ENCODE assay signal across 11 cellular contexts in the genomic region with DNA sequence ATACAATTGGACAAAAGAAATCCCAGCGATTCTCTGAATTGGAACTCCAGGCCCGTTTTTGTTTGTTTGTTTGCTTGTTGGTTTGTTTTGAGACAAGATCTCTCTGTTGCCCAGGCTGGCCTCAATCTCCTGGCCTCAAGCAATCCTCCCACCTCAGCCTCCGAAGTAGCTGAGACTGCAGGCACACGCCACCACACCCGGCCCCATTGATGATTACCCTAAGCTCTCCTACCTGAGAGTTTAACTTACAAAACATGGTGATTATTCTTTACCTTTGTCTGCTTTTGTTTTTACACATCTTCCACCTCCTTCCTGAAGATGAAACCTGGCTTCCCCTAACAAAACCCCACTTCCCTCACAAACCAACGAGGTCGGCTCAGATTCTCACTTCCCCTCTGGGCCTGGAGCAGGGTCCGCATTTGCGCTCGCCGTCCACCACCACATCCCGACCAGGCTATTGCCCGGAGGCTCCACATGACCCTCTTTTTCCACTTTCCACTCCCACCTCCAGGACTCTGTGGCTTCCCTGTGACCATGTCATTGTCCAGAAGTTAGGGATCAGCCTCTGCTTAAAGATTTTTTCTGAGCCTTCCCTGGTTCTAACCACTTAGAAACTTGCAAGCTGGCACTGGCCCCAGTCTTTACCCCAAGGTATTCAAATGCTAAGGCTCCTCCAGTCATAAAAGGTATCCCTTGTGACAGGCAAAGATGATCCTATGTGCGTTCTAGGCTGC. TPM values are rescaled to one million over a fixed set of nuclear protein-coding genes. Genes with fewer than 3 reads are reported as not detected.
DNase-seq lines count a peak whose midpoint lies in the region; ATAC-seq and TF ChIP-seq lines count a peak whose summit lies in the region.
"Had no signal": no experiment of that assay in that cellular context is flagged by ENCODE, and none has a peak within 500 bp of the region (broad histone marks: within the 10 kb centered on the region; RNA-seq: fewer than 3 reads in every experiment).

No MANE protein-coding gene starts in this region.

- H3K4me1 ChIP-seq in hepatocyte (ENCODE audit: insufficient read depth) (no peaks in the 10 kb centered on the region), uterus (no peaks in the 10 kb centered on the region)

- H3K4me3 ChIP-seq in hepatocyte = no peak overlapping the region
- H3K4me3 ChIP-seq in uterus = no peak overlapping the region

- POLR2A ChIA-PET in activated naive CD8-positive, alpha-beta T cell treated with anti-CD3 and anti-CD28 coated beads, Interleukin-2, amount 10 ng/mL, durations not matched to agents 7 days and 5 days (lab: Charles Lee) = interaction anchor here (1.1 to 2.3 kb wide), 9 partner anchors 11 to 97 kb away, joined by 3 to 8 read pairs (median 4); no protein-coding TSS in a partner anchor

- H3K9me2 ChIP-seq in hepatocyte (replicated peaks; ENCODE audit: insufficient read depth) = no peaks in the 10 kb centered on the region

- no peak overlapping the region for H3K4me2 ChIP-seq in hepatocyte

- peaks cover 94% of the 10 kb centered on the region for H3K4me1 Mint-ChIP-seq in activated T-cell treated with anti-CD3 and anti-CD28 coated beads, Interleukin-2, amount 50 U/mL, for 72 hours (ENCODE audit: low read depth)
- H3K4me1 Mint-ChIP-seq in activated naive CD8-positive, alpha-beta T cell treated with anti-CD3 and anti-CD28 coated beads, Interleukin-2, amount 10 ng/mL, durations not matched to agents 7 days and 5 days = peaks cover 49% of the 10 kb centered on the region
- H3K4me1 Mint-ChIP-seq in stimulated activated naive CD8-positive, alpha-beta T cell treated with anti-CD3 and anti-CD28 coated beads, Interleukin-15, amount 100 ng/mL, for 72 hours = peaks cover 81% of the 10 kb centered on the region

- H4K20me1 ChIP-seq in hepatocyte (ENCODE audit: insufficient read depth, poor library complexity, severe bottlenecking) = no peaks in the 10 kb centered on the region

- H3K27ac ChIP-seq in hepatocyte = no peak overlapping the region
- no peak overlapping the region for H3K27ac ChIP-seq in uterus

- H3K36me3 ChIP-seq in hepatocyte (replicated peaks; ENCODE audit: insufficient read depth, low read depth) (no peaks in the 10 kb centered on the region), uterus (no peaks in the 10 kb centered on the region)

- intact Hi-C loops in uterus (cut with DNase I; ENCODE audit: low total_unique reads) = no loop called here

- no peak for TF ChIP-seq POLR2A in uterus (IDR thresholded peaks at IDR 0.05)

- H3K9me3 ChIP-seq in hepatocyte (ENCODE audit: low read depth) (no peaks in the 10 kb centered on the region), uterus (no peaks in the 10 kb centered on the region)

- WGBS in hepatocyte (ENCODE audit: low lambda C conversion rate, missing lambda C conversion rate) = 86% methylated on average over 14 of the region's 14 CpGs

- TF ChIP-seq CTCF in hepatocyte (IDR thresholded peaks at IDR 0.05; ENCODE audit: poor library complexity) = no peak
- TF ChIP-seq CTCF in uterus (IDR thresholded peaks at IDR 0.05) = no peak

- H3K27ac Mint-ChIP-seq in activated T-cell treated with anti-CD3 and anti-CD28 coated beads, Interleukin-2, amount 50 U/mL, for 72 hours = peak overlapping the region; percentile 59
- H3K27ac Mint-ChIP-seq in activated naive CD8-positive, alpha-beta T cell treated with anti-CD3 and anti-CD28 coated beads, Interleukin-2, amount 10 ng/mL, durations not matched to agents 7 days and 5 days = peak overlapping the region; percentile 79
- H3K27ac Mint-ChIP-seq in stimulated activated naive CD8-positive, alpha-beta T cell treated with anti-CD3 and anti-CD28 coated beads, Interleukin-15, amount 100 ng/mL, for 72 hours = peak overlapping the region; percentile 35 to 93

- no peaks in the 10 kb centered on the region for H3K27me3 ChIP-seq in hepatocyte
- H3K27me3 ChIP-seq in uterus = no peaks in the 10 kb centered on the region

- peaks cover 3 to 10% of the 10 kb centered on the region in 2 donors for H3K36me3 Mint-ChIP-seq in activated T-cell treated with anti-CD3 and anti-CD28 coated beads, Interleukin-2, amount 50 U/mL, for 72 hours (ENCODE audit: insufficient read depth in 2 of 2)
- H3K36me3 Mint-ChIP-seq in activated naive CD8-positive, alpha-beta T cell treated with anti-CD3 and anti-CD28 coated beads, Interleukin-2, amount 10 ng/mL, durations not matched to agents 7 days and 5 days = peaks cover 18% of the 10 kb centered on the region

- no peaks in the 10 kb centered on the region for H3K9me3 Mint-ChIP-seq in activated T-cell treated with anti-CD3 and anti-CD28 coated beads, Interleukin-2, amount 50 U/mL, for 72 hours
- no peaks in the 10 kb centered on the region for H3K9me3 Mint-ChIP-seq in activated naive CD8-positive, alpha-beta T cell treated with anti-CD3 and anti-CD28 coated beads, Interleukin-2, amount 10 ng/mL, durations not matched to agents 7 days and 5 days
- no peaks in the 10 kb centered on the region for H3K9me3 Mint-ChIP-seq in stimulated activated naive CD8-positive, alpha-beta T cell treated with anti-CD3 and anti-CD28 coated beads, Interleukin-15, amount 100 ng/mL, for 72 hours

- no peak overlapping the region for H2AFZ ChIP-seq in hepatocyte

- no peaks in the 10 kb centered on the region for H3K79me2 ChIP-seq in hepatocyte

- peak; percentile 14 to 28 for ATAC-seq in activated T-cell treated with anti-CD3 and anti-CD28 coated beads, Interleukin-2, amount 50 U/mL, for 72 hours (replicated peaks in 1 of 2)
- peak; percentile 40 for ATAC-seq in HG03432 (IDR thresholded peaks at IDR 0.05; ENCODE audit: unreplicated experiment)
- ATAC-seq in activated naive CD8-positive, alpha-beta T cell treated with anti-CD3 and anti-CD28 coated beads, Interleukin-2, amount 10 ng/mL, durations not matched to agents 7 days and 5 days (ENCODE audit: low read depth) = peak; percentile 31
- peak; percentile 75 for ATAC-seq in stimulated activated naive CD8-positive, alpha-beta T cell treated with anti-CD3 and anti-CD28 coated beads, Interleukin-15, amount 100 ng/mL, for 72 hours

- DNase-seq in activated T-cell treated with anti-CD3 and anti-CD28 coated beads, Interleukin-2, amount 50 U/mL, for 72 hours = no peak
- DNase-seq in activated T-cell treated with anti-CD3 and anti-CD28 coated beads, Interleukin-2, amount 50 U/mL, for 48 hours = no peak
- DNase-seq in activated naive CD8-positive, alpha-beta T cell treated with anti-CD3 and anti-CD28 coated beads, Interleukin-2, amount 10 ng/mL, durations not matched to agents 7 days and 5 days = no peak
- DNase-seq in stimulated activated naive CD8-positive, alpha-beta T cell treated with anti-CD3 and anti-CD28 coated beads, Interleukin-15, amount 100 ng/mL, for 72 hours = peak in 1 of 2 donors; percentile 58
- DNase-seq in stimulated activated CD4-positive, alpha-beta T cell treated with anti-CD3 and anti-CD28 coated beads, Interleukin-15, amount 100 ng/mL, for 24 hours = no peak
- DNase-seq in hepatocyte (ENCODE audit: low spot score) (no peak), uterus (no peak)
- DNase-seq: retina had no signal

- H3K4me3 Mint-ChIP-seq in activated T-cell treated with anti-CD3 and anti-CD28 coated beads, Interleukin-2, amount 50 U/mL, for 72 hours = peak overlapping the region; percentile 31 to 53
- peak overlapping the region; percentile 72 for H3K4me3 Mint-ChIP-seq in activated naive CD8-positive, alpha-beta T cell treated with anti-CD3 and anti-CD28 coated beads, Interleukin-2, amount 10 ng/mL, durations not matched to agents 7 days and 5 days
- H3K4me3 Mint-ChIP-seq in stimulated activated naive CD8-positive, alpha-beta T cell treated with anti-CD3 and anti-CD28 coated beads, Interleukin-15, amount 100 ng/mL, for 72 hours = peak overlapping the region; percentile 36 to 73

- H3K27me3 Mint-ChIP-seq in activated T-cell treated with anti-CD3 and anti-CD28 coated beads, Interleukin-2, amount 50 U/mL, for 72 hours (ENCODE audit: low read depth) = no peaks in the 10 kb centered on the region
- H3K27me3 Mint-ChIP-seq in activated naive CD8-positive, alpha-beta T cell treated with anti-CD3 and anti-CD28 coated beads, Interleukin-2, amount 10 ng/mL, durations not matched to agents 7 days and 5 days = no peaks in the 10 kb centered on the region
- no peaks in the 10 kb centered on the region for H3K27me3 Mint-ChIP-seq in stimulated activated naive CD8-positive, alpha-beta T cell treated with anti-CD3 and anti-CD28 coated beads, Interleukin-15, amount 100 ng/mL, for 72 hours

RNA-seq across cellular contexts. Expression of a gene that starts 14.8 kb away (rescaled TPM):
- 10 to 100 TPM; 83.5 to 88.8 TPM for total RNA-seq in activated T-cell treated with anti-CD3 and anti-CD28 coated beads, Interleukin-2, amount 50 U/mL, for 72 hours
- total RNA-seq in activated naive CD8-positive, alpha-beta T cell treated with anti-CD3 and anti-CD28 coated beads, Interleukin-2, amount 10 ng/mL, durations not matched to agents 7 days and 5 days = 10 to 100 TPM; 34.1 to 36.9 TPM
- total RNA-seq in hepatocyte = 0.16 and 0.17 TPM in 2 replicates
- polyA plus RNA-seq in hepatocyte = 0.04 TPM in 1 of 2 replicates, not detected in the other
- total RNA-seq in uterus = 1 to 10 TPM in 3 of 4 donors, under 1 TPM in 1; 0.26 to 2.0 (median 1.6) TPM
- total RNA-seq: M059J, RPMI7951 had no signal

Comparison
In these comparisons a context has a peak if more than half of its experiments do, and no peak if none do; other contexts are left out.
1. ATAC-seq: peak in every context shown above with its lines; median percentile 75 in stimulated activated naive CD8-positive, alpha-beta T cell treated with anti-CD3 and anti-CD28 coated beads, Interleukin-15, amount 100 ng/mL, for 72 hours; 40 in HG03432; 31 in activated naive CD8-positive, alpha-beta T cell treated with anti-CD3 and anti-CD28 coated beads, Interleukin-2, amount 10 ng/mL, durations not matched to agents 7 days and 5 days; 21 in activated T-cell treated with anti-CD3 and anti-CD28 coated beads, Interleukin-2, amount 50 U/mL, for 72 hours.
2. RNA of a gene that starts 14.8 kb away (total RNA-seq): 83.5 to 88.8 TPM in activated T-cell treated with anti-CD3 and anti-CD28 coated beads, Interleukin-2, amount 50 U/mL, for 72 hours and 34.1 to 36.9 TPM in activated naive CD8-positive, alpha-beta T cell treated with anti-CD3 and anti-CD28 coated beads, Interleukin-2, amount 10 ng/mL, durations not matched to agents 7 days and 5 days; 0.26 to 2.0 TPM in uterus and 0.16 to 0.17 TPM in hepatocyte; every median in the first group is over 10 times any median in the second.
3. Peak in every context shown above with its lines, with median percentiles within 50 percentile points of each other: H3K27ac Mint-ChIP-seq and H3K4me3 Mint-ChIP-seq.